ENCODE assay signal across 20 cellular contexts in genomic region chr6:108353853-108354252, GRCh38. TPM values are rescaled to one million over a fixed set of nuclear protein-coding genes. Genes with fewer than 3 reads are reported as not detected.
DNase-seq lines count a peak whose midpoint lies in the region; ATAC-seq and TF ChIP-seq lines count a peak whose summit lies in the region.
"Had no signal": no experiment of that assay in that cellular context is flagged by ENCODE, and none has a peak within 500 bp of the region (broad histone marks: within the 10 kb centered on the region; RNA-seq: fewer than 3 reads in every experiment).

No MANE protein-coding gene starts in this region.

- in situ Hi-C loops in KBM-7 (cut with MboI; ENCODE audit: low pct_unique_long_range_greater_than_20kb, low sequenced_read_pairs) = no loop called here

- no peak overlapping the region for H3K27ac Mint-ChIP-seq in activated T-helper 2 cell treated with anti-CD3 and anti-CD28 coated beads, Interferon-gamma antibody, Interleukin-2, Interleukin-4, amounts not matched to agents 10 μg/mL and 5 μg/mL and 100 μg/mL, durations not matched to agents 14 hours and 24 hours and 36 hours
- H3K27ac Mint-ChIP-seq: B cell; CD4-positive, CD25-positive, alpha-beta regulatory T cell; T-cell had no signal

- DNase-seq in ELR (ENCODE audit: low read depth) (peak; percentile 55), KBM-7 (peak; percentile 32), UCSD-AML1 (lab: John Stamatoyannopoulos, UW; ENCODE audit: unreplicated experiment) (peak; percentile 14), islet precursor cell (peak; percentile 57), SIG-M5 treated with dmso at 0.1 percent for 504 hours (lab: John Stamatoyannopoulos, UW; ENCODE audit: unreplicated experiment) (no peak), foreskin keratinocyte (no peak)
- DNase-seq in activated T-helper 2 cell treated with anti-CD3 and anti-CD28 coated beads, Interferon-gamma antibody, Interleukin-2, Interleukin-4, amounts not matched to agents 10 μg/mL and 5 μg/mL and 100 μg/mL, durations not matched to agents 14 hours and 24 hours and 36 hours (ENCODE audit: low spot score) = no peak
- DNase-seq: CD4-positive, CD25-positive, alpha-beta regulatory T cell; DMS79; GF-D8; NCI-H1092; NCI-H146; NCI-H2081 treated with DMSO at 0.1 percent for 48 hours; NCI-H510A treated with DMSO at 0.1 percent for 48 hours; T-cell had no signal

- ATAC-seq in foreskin keratinocyte (no peak), GM21447 (IDR thresholded peaks at IDR 0.05; ENCODE audit: unreplicated experiment) (no peak)
- ATAC-seq: Panc1, Right ventricle myocardium inferior, T-cell had no signal

- no peaks in the 10 kb centered on the region for H3K4me1 ChIP-seq in foreskin keratinocyte

- no peak for TF ChIP-seq CTCF in foreskin keratinocyte (conservative IDR thresholded peaks at IDR 0.05)

- peaks cover 4% of the 10 kb centered on the region for H3K4me1 Mint-ChIP-seq in activated T-helper 2 cell treated with anti-CD3 and anti-CD28 coated beads, Interferon-gamma antibody, Interleukin-2, Interleukin-4, amounts not matched to agents 10 μg/mL and 5 μg/mL and 100 μg/mL, durations not matched to agents 14 hours and 24 hours and 36 hours (ENCODE audit: low read depth)

- no peak overlapping the region for H3K4me3 Mint-ChIP-seq in activated T-helper 2 cell treated with anti-CD3 and anti-CD28 coated beads, Interferon-gamma antibody, Interleukin-2, Interleukin-4, amounts not matched to agents 10 μg/mL and 5 μg/mL and 100 μg/mL, durations not matched to agents 14 hours and 24 hours and 36 hours (ENCODE audit: low read depth)
- H3K4me3 Mint-ChIP-seq: B cell; CD4-positive, CD25-positive, alpha-beta regulatory T cell; T-cell had no signal

- intact Hi-C loops in activated T-helper 2 cell treated with anti-CD3 and anti-CD28 coated beads, Interferon-gamma antibody, Interleukin-2, Interleukin-4, amounts not matched to agents 10 μg/mL and 5 μg/mL and 100 μg/mL, durations not matched to agents 14 hours and 24 hours and 36 hours (cut with micrococcal nuclease) = no loop called here

- H3K27me3 Mint-ChIP-seq in activated T-helper 2 cell treated with anti-CD3 and anti-CD28 coated beads, Interferon-gamma antibody, Interleukin-2, Interleukin-4, amounts not matched to agents 10 μg/mL and 5 μg/mL and 100 μg/mL, durations not matched to agents 14 hours and 24 hours and 36 hours (ENCODE audit: low read depth) = no peaks in the 10 kb centered on the region
- H3K27me3 Mint-ChIP-seq: B cell; CD4-positive, CD25-positive, alpha-beta regulatory T cell; T-cell had no signal

- H3K36me3 Mint-ChIP-seq in activated T-helper 2 cell treated with anti-CD3 and anti-CD28 coated beads, Interferon-gamma antibody, Interleukin-2, Interleukin-4, amounts not matched to agents 10 μg/mL and 5 μg/mL and 100 μg/mL, durations not matched to agents 14 hours and 24 hours and 36 hours (ENCODE audit: low read depth) = peaks cover 2% of the 10 kb centered on the region

- H3K27ac ChIP-seq in foreskin keratinocyte = no peak overlapping the region
- H3K27ac ChIP-seq: SK-N-MC had no signal

- no peaks in the 10 kb centered on the region for H3K27me3 ChIP-seq in foreskin keratinocyte

- peaks cover under 1% of the 10 kb centered on the region for H3K9me3 Mint-ChIP-seq in activated T-helper 2 cell treated with anti-CD3 and anti-CD28 coated beads, Interferon-gamma antibody, Interleukin-2, Interleukin-4, amounts not matched to agents 10 μg/mL and 5 μg/mL and 100 μg/mL, durations not matched to agents 14 hours and 24 hours and 36 hours
- H3K9me3 Mint-ChIP-seq: CD4-positive, CD25-positive, alpha-beta regulatory T cell; T-cell had no signal

RNA-seq across cellular contexts. Expression of gene AFG1L, which starts 59.0 kb away (rescaled TPM):
- total RNA-seq in foreskin keratinocyte = 3.7 and 4.7 TPM in 2 replicates
- polyA plus RNA-seq in foreskin keratinocyte = 2.0 and 3.4 TPM in 2 replicates
- 4.7 and 5.5 TPM in 2 replicates for total RNA-seq in activated T-helper 2 cell treated with anti-CD3 and anti-CD28 coated beads, Interferon-gamma antibody, Interleukin-2, Interleukin-4, amounts not matched to agents 10 μg/mL and 5 μg/mL and 100 μg/mL, durations not matched to agents 14 hours and 24 hours and 36 hours

Comparison
In these comparisons a context has a peak if more than half of its experiments do, and no peak if none do; other contexts are left out.
1. DNase-seq: peak in ELR (single experiment), KBM-7 (single experiment), UCSD-AML1 (single experiment) and islet precursor cell (single experiment); none in SIG-M5 treated with dmso at 0.1 percent for 504 hours (single experiment), foreskin keratinocyte (0 of 2) and activated T-helper 2 cell treated with anti-CD3 and anti-CD28 coated beads, Interferon-gamma antibody, Interleukin-2, Interleukin-4, amounts not matched to agents 10 μg/mL and 5 μg/mL and 100 μg/mL, durations not matched to agents 14 hours and 24 hours and 36 hours (single experiment).